ENCODE assay signal across 24 cellular contexts in the genomic region with DNA sequence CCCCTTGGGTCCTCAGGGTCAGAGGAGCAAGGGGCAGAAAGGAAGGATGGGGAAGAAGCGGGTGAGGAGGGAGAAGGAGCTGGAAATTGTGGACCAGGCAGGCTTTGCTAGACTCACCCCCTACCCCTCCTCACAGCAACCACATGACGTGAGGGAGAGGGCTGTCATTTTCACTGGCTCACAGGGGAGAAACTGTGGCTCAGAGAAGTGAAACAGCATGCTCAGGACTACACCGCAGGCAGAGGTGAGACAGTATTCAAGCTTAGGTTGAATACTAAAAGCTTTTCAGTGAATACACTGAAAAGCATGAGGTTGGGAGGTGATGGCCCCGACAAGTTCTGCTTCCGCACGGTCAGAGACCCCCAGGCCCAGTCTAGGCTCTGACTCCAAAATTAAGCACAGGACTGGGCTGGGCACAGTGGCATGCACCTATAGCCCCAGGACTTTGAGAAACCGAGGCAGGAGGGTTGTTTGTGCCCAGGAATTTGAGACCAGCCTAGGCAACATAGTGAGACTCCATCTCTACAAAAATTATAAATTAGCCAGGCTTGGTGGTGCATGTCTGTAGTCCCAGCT. TPM values are rescaled to one million over a fixed set of nuclear protein-coding genes. Genes with fewer than 3 reads are reported as not detected.
"Had no signal": no experiment of that assay in that cellular context is flagged by ENCODE, and none has a peak within 500 bp of the region (broad histone marks: within the 10 kb centered on the region; RNA-seq: fewer than 3 reads in every experiment).

No MANE protein-coding gene starts in this region.

- H3K36me3 ChIP-seq: adrenal gland had no signal

- H3K27me3 Mint-ChIP-seq: activated CD4-positive, alpha-beta T cell treated with anti-CD3 and anti-CD28 coated beads, Interleukin-2, amount 10 ng/mL, durations not matched to agents 24 days and 14 days had no signal

- H3K27ac Mint-ChIP-seq: activated CD4-positive, alpha-beta T cell treated with anti-CD3 and anti-CD28 coated beads, Interleukin-2, amount 10 ng/mL, durations not matched to agents 24 days and 14 days; activated naive CD8-positive, alpha-beta T cell treated with anti-CD3 and anti-CD28 coated beads, Interleukin-2, amount 10 ng/mL, durations not matched to agents 7 days and 5 days; activated T-helper 17 cell treated with anti-CD3 and anti-CD28 coated beads, Interleukin-2, amount 50 U/mL, for 72 hours; T-helper 17 cell; WTC11 had no signal

- H2AFZ ChIP-seq: PC-9 had no signal

- H3K4me3 ChIP-seq: adrenal gland, PC-9 had no signal

- H3K9me3 ChIP-seq: adrenal gland had no signal

- H3K27ac ChIP-seq: adrenal gland, PC-9 had no signal

- H3K9me3 Mint-ChIP-seq: activated CD4-positive, alpha-beta T cell treated with anti-CD3 and anti-CD28 coated beads, Interleukin-2, amount 10 ng/mL, durations not matched to agents 24 days and 14 days; activated naive CD8-positive, alpha-beta T cell treated with anti-CD3 and anti-CD28 coated beads, Interleukin-2, amount 10 ng/mL, durations not matched to agents 7 days and 5 days; activated T-helper 17 cell treated with anti-CD3 and anti-CD28 coated beads, Interleukin-2, amount 50 U/mL, for 72 hours; WTC11 had no signal

- DNase-seq: activated CD4-positive, alpha-beta T cell treated with anti-CD3 and anti-CD28 coated beads, Interleukin-2, amount 10 ng/mL, durations not matched to agents 24 days and 14 days; activated CD4-positive, alpha-beta T cell treated with anti-CD3 and anti-CD28 coated beads, Interleukin-2, amount 50 U/mL, for 48 hours; activated CD4-positive, CD25-positive, alpha-beta regulatory T cell treated with anti-CD3 and anti-CD28 coated beads, Interleukin-2, amount 50 U/mL, for 72 hours; activated CD8-positive, alpha-beta memory T cell treated with anti-CD3 and anti-CD28 coated beads for 24 hours; activated naive CD4-positive, alpha-beta T cell treated with anti-CD3 and anti-CD28 coated beads, Interleukin-2, amount 50 U/mL, for 16 hours; activated naive CD8-positive, alpha-beta T cell treated with anti-CD3 and anti-CD28 coated beads, Interleukin-2, amount 10 ng/mL, durations not matched to agents 7 days and 5 days; activated T-cell treated with anti-CD3 and anti-CD28 coated beads for 4 hours; activated T-cell treated with anti-CD3 and anti-CD28 coated beads, Interleukin-2, amount 50 U/mL, for 48 hours; anterior cingulate cortex; caudate nucleus; MM.1S; NCI-H1105; NCI-H1436; NCI-H1694 treated with DMSO at 0.1 percent for 48 hours; NCI-H2029 treated with DMSO at 0.1 percent for 48 hours; NCI-H510A treated with DMSO at 0.1 percent for 48 hours; NCI-H69; PC-9; SIG-M5; T-helper 17 cell; T-helper 9 cell had no signal

- H3K4me3 Mint-ChIP-seq: activated CD4-positive, alpha-beta T cell treated with anti-CD3 and anti-CD28 coated beads, Interleukin-2, amount 10 ng/mL, durations not matched to agents 24 days and 14 days; activated naive CD8-positive, alpha-beta T cell treated with anti-CD3 and anti-CD28 coated beads, Interleukin-2, amount 10 ng/mL, durations not matched to agents 7 days and 5 days; activated T-helper 17 cell treated with anti-CD3 and anti-CD28 coated beads, Interleukin-2, amount 50 U/mL, for 72 hours; T-helper 17 cell; WTC11 had no signal

- H3K27me3 ChIP-seq: adrenal gland had no signal

- ATAC-seq: activated T-helper 17 cell treated with anti-CD3 and anti-CD28 coated beads, Interleukin-2, amount 50 U/mL, for 72 hours; T-helper 17 cell had no signal

- H3K4me1 ChIP-seq: adrenal gland had no signal

- H3K4me2 ChIP-seq: PC-9 had no signal

- H3K4me1 Mint-ChIP-seq: activated CD4-positive, alpha-beta T cell treated with anti-CD3 and anti-CD28 coated beads, Interleukin-2, amount 10 ng/mL, durations not matched to agents 24 days and 14 days; activated naive CD8-positive, alpha-beta T cell treated with anti-CD3 and anti-CD28 coated beads, Interleukin-2, amount 10 ng/mL, durations not matched to agents 7 days and 5 days; activated T-helper 17 cell treated with anti-CD3 and anti-CD28 coated beads, Interleukin-2, amount 50 U/mL, for 72 hours had no signal

- H3K36me3 Mint-ChIP-seq: activated naive CD8-positive, alpha-beta T cell treated with anti-CD3 and anti-CD28 coated beads, Interleukin-2, amount 10 ng/mL, durations not matched to agents 7 days and 5 days; WTC11 had no signal

RNA-seq across cellular contexts. Expression of a gene that starts 1.2 kb away (rescaled TPM):
- total RNA-seq: activated CD4-positive, alpha-beta T cell treated with anti-CD3 and anti-CD28 coated beads, Interleukin-2, amount 10 ng/mL, durations not matched to agents 24 days and 14 days; activated naive CD8-positive, alpha-beta T cell treated with anti-CD3 and anti-CD28 coated beads, Interleukin-2, amount 10 ng/mL, durations not matched to agents 7 days and 5 days; activated T-helper 17 cell treated with anti-CD3 and anti-CD28 coated beads, Interleukin-2, amount 50 U/mL, for 72 hours; adrenal gland; PC-9; T-helper 17 cell; WTC11 had no signal
- polyA plus RNA-seq: adrenal gland had no signal

RNA-seq across cellular contexts. Expression of a gene that starts 14.9 kb away (rescaled TPM):
- total RNA-seq: activated CD4-positive, alpha-beta T cell treated with anti-CD3 and anti-CD28 coated beads, Interleukin-2, amount 10 ng/mL, durations not matched to agents 24 days and 14 days; activated naive CD8-positive, alpha-beta T cell treated with anti-CD3 and anti-CD28 coated beads, Interleukin-2, amount 10 ng/mL, durations not matched to agents 7 days and 5 days; activated T-helper 17 cell treated with anti-CD3 and anti-CD28 coated beads, Interleukin-2, amount 50 U/mL, for 72 hours; adrenal gland; PC-9; T-helper 17 cell; WTC11 had no signal
- polyA plus RNA-seq: adrenal gland had no signal
